8 cellular contexts compared by ENCODE assay signal in the genomic region with DNA sequence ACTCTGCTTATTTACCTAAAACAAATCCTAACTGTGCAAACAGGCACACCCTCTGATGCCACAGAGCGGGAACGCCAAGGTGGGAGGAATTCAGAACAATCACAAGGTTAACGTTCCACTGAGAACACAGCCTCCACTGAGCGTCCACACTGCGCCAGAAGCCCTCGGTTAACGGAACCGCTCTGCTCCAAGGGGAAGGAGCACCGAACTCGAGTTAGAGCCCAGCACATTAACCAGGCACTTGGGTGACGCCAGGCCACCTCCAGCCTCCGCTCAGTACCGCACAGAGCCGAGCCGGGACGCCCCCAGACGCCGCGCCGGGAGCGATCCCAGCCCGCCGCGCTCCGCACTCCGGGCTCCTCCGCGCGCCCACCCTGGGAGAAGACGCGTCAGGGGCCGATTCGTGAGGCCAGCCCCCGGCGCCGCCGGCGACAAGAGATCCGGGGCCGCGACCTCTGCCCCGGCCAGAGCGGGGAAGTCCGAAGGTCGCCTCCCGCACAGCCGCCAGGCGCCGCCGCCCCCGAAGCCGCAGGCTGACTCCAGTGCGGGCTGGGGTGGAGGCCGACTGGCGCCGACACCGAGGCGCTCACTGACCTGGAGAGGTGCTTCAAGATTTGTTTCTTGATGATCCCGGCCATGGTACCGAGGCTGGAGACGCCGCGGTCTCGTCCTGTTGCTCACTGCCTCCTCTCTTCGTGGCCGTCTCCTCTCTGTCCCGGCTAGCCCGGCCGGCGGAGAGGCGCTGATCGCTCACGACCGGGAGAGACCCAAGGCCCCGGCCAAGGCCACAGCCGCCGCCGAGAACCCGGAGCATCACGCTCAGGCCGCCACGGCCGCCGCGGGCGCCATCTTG. TPM values are rescaled to one million over a fixed set of nuclear protein-coding genes. Genes with fewer than 3 reads are reported as not detected.
DNase-seq lines count a peak whose midpoint lies in the region; ATAC-seq, FAIRE-seq and TF ChIP-seq lines count a peak whose summit lies in the region.

No MANE protein-coding gene starts in this region.

- no peaks in the 10 kb centered on the region for H3K27me3 ChIP-seq in KMS-11 (ENCODE audit: insufficient read depth, low read depth)

- DNase-seq in GM12865 (ENCODE audit: low read depth) = peak; percentile 63
- peak; percentile 25 to 34 (median 29) for DNase-seq in T-helper 17 cell
- DNase-seq in caudate nucleus (lab: John Stamatoyannopoulos, UW) = peak in 53 of 61 donors; percentile 9 to 81 (median 48)
- DNase-seq in kidney = peak; percentile 83
- peak; percentile 11 to 18 for DNase-seq in stimulated activated CD4-positive, alpha-beta T cell treated with anti-CD3 and anti-CD28 coated beads, Interleukin-15, amount 100 ng/mL, for 48 hours (ENCODE audit: low read depth in 2 of 2)
- no peak for DNase-seq in NCI-H1048 (lab: John Stamatoyannopoulos, UW)

- peak overlapping the region; percentile 91 for H3K27ac Mint-ChIP-seq in T-helper 17 cell

- H3K36me3 Mint-ChIP-seq in T-helper 17 cell (ENCODE audit: low read depth) = no peaks in the 10 kb centered on the region

- no peaks in the 10 kb centered on the region for H4K20me1 ChIP-seq in KMS-11 (ENCODE audit: insufficient read depth)

- no peaks in the 10 kb centered on the region for H3K9me3 ChIP-seq in T-helper 17 cell (ENCODE audit: control insufficient read depth, low read length, poor library complexity, severe bottlenecking)
- no peaks in the 10 kb centered on the region for H3K9me3 ChIP-seq in kidney (ENCODE audit: control insufficient read depth in 1 of 2, low read length in 2 of 2)

- H3K36me3 ChIP-seq in KMS-11 (ENCODE audit: insufficient read depth) (no peaks in the 10 kb centered on the region), kidney (ENCODE audit: control insufficient read depth in 1 of 2, insufficient read depth in 2 of 2, low read length in 2 of 2) (no peaks in the 10 kb centered on the region)

- FAIRE-seq in kidney (lab: Jason Lieb, UNC) = no peak

- peaks cover 50% of the 10 kb centered on the region; the same call in 1 of the 2 replicates for H3K79me2 ChIP-seq in KMS-11 (ENCODE audit: insufficient read depth, low read depth)

- H3K4me2 ChIP-seq in KMS-11 = peak overlapping the region; percentile 62

- peak overlapping the region; percentile 83 for H2AFZ ChIP-seq in KMS-11 (ENCODE audit: low read depth)

- intact Hi-C loops in kidney (cut with DNase I) = no loop called here

- H3K27ac ChIP-seq in KMS-11 (peak overlapping the region; percentile 90), caudate nucleus (ENCODE audit: low read depth, low read length) (peak overlapping the region; percentile 96), kidney (ENCODE audit: low read depth in 2 of 2, low read length in 2 of 2) (peak overlapping the region; percentile 93 to 96)

- H3K9ac ChIP-seq in KMS-11 (peak overlapping the region; percentile 95), kidney (ENCODE audit: low read length in 2 of 2) (peak overlapping the region; percentile 76 to 92)

- ATAC-seq in GM21825 (IDR thresholded peaks at IDR 0.05; ENCODE audit: unreplicated experiment) (peak; percentile 46), T-helper 17 cell (peak; percentile 59)

- TF ChIP-seq CTCF in GM12865 (IDR thresholded peaks at IDR 0.05; ENCODE audit: insufficient read depth, low read depth, low read length, missing control alignments) (no peak), KMS-11 (conservative IDR thresholded peaks at IDR 0.05; ENCODE audit: low read depth, low read length) (no peak), kidney (IDR thresholded peaks at IDR 0.05; ENCODE audit: borderline replicate concordance, extremely low read depth, insufficient read depth) (no peak)

- H3K27me3 Mint-ChIP-seq in T-helper 17 cell = no peaks in the 10 kb centered on the region

- peak overlapping the region; percentile 95 for H3K4me3 Mint-ChIP-seq in T-helper 17 cell

- H3K4me1 ChIP-seq in KMS-11 (ENCODE audit: low read depth, poor library complexity, severe bottlenecking) (peaks cover 27% of the 10 kb centered on the region), kidney (ENCODE audit: control insufficient read depth in 1 of 2, insufficient read depth in 1 of 2, low read depth in 1 of 2, low read length in 2 of 2) (peaks cover 6 to 10% of the 10 kb centered on the region in 2 donors)

- H3K4me3 ChIP-seq in GM12865 (ENCODE audit: low read depth, low read length) = peak overlapping the region; percentile 67
- no peak overlapping the region for H3K4me3 ChIP-seq in KMS-11 (IDR thresholded peaks at IDR 0.05; ENCODE audit: insufficient read depth, low read depth, low read length)
- peak overlapping the region; percentile 84 for H3K4me3 ChIP-seq in kidney (ENCODE audit: low read length in 2 of 2)

- peaks cover 31% of the 10 kb centered on the region for H3K4me1 Mint-ChIP-seq in T-helper 17 cell

RNA-seq across cellular contexts. Expression of a gene that starts 0.5 kb away (rescaled TPM):
- total RNA-seq in T-helper 17 cell = 10 to 100 TPM; 22.6 to 30.9 TPM
- total RNA-seq in kidney = 18.3 TPM
- polyA plus RNA-seq in kidney (ENCODE audit: insufficient read depth, low read depth, low replicate concordance) = 9.3 TPM

RNA-seq across cellular contexts. Expression of a gene that starts 58.4 kb away (rescaled TPM):
- total RNA-seq in T-helper 17 cell (10 to 100 TPM; 23.4 to 24.9 TPM), kidney (29.2 TPM)
- 23.1 TPM for polyA plus RNA-seq in kidney (ENCODE audit: insufficient read depth, low read depth, low replicate concordance)
